In the genomic region with DNA sequence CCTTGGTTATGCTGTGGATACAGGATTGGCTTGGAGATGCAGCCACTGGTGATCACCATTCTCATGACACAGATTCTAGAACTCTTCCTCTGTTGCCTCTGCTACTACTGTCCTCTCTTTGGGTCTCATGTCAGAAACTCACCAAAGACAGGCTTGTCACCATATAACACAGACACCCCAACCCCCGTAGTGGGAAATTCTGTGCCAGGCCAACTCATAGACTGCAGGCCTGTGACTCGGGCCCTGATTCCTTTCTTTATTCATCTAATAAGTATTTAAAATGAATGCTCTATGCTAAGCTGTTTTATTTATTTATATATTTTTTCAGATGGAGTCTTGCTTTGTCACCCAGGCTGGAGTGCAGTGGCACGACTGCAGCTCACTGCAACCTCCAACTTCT, we compare ENCODE assay signal across 20 cellular contexts. TPM values are rescaled to one million over a fixed set of nuclear protein-coding genes. Genes with fewer than 3 reads are reported as not detected.
DNase-seq lines count a peak whose midpoint lies in the region; ATAC-seq and TF ChIP-seq lines count a peak whose summit lies in the region.
"Had no signal": no experiment of that assay in that cellular context is flagged by ENCODE, and none has a peak within 500 bp of the region (broad histone marks: within the 10 kb centered on the region; RNA-seq: fewer than 3 reads in every experiment).

No MANE protein-coding gene starts in this region.

- no peaks in the 10 kb centered on the region for H3K27me3 Mint-ChIP-seq in activated naive CD8-positive, alpha-beta T cell treated with anti-CD3 and anti-CD28 coated beads for 36 hours
- H3K27me3 Mint-ChIP-seq: naive thymus-derived CD4-positive, alpha-beta T cell had no signal

- no peak overlapping the region for H3K4me3 ChIP-seq in AG04449 (ENCODE audit: low read depth, low read length)
- no peak overlapping the region for H3K4me3 ChIP-seq in adipocyte (ENCODE audit: low read length)
- H3K4me3 ChIP-seq: esophagus squamous epithelium, right atrium auricular region, testis had no signal

- H3K27me3 ChIP-seq in adipocyte (replicated peaks; ENCODE audit: control insufficient read depth, insufficient read depth, low read length) = no peaks in the 10 kb centered on the region
- H3K27me3 ChIP-seq: esophagus squamous epithelium, right atrium auricular region, testis had no signal

- no peaks in the 10 kb centered on the region for H3K9me3 Mint-ChIP-seq in activated naive CD8-positive, alpha-beta T cell treated with anti-CD3 and anti-CD28 coated beads for 36 hours

- peak; percentile 29 for DNase-seq in AG04449 (ENCODE audit: low read depth, low spot score)
- DNase-seq in HK-2 (ENCODE audit: unreplicated experiment) = peak; percentile 39
- peak; percentile 45 for DNase-seq in adipocyte (ENCODE audit: low read depth)
- peak; percentile 25 for DNase-seq in fibroblast of peridontal ligament (ENCODE audit: extremely low read depth)
- DNase-seq in activated naive CD8-positive, alpha-beta T cell treated with anti-CD3 and anti-CD28 coated beads for 36 hours = no peak
- DNase-seq: activated CD8-positive, alpha-beta T cell treated with anti-CD3 and anti-CD28 coated beads, Interleukin-2, amount 10 ng/mL, durations not matched to agents 7 days and 5 days; activated T-cell treated with anti-CD3 and anti-CD28 coated beads, Interleukin-2, amount 50 U/mL, for 1 hour; anterior cingulate cortex; effector CD4-positive, alpha-beta T cell; esophagus squamous epithelium; Kasumi-1; naive thymus-derived CD4-positive, alpha-beta T cell; NCI-H524 treated with DMSO at 0.1 percent for 48 hours; testis had no signal

- H3K4me1 ChIP-seq in adipocyte (ENCODE audit: control insufficient read depth, insufficient read depth, low read length) = peaks cover 12% of the 10 kb centered on the region
- H3K4me1 ChIP-seq: esophagus squamous epithelium, right atrium auricular region had no signal

- H3K4me1 Mint-ChIP-seq in activated naive CD8-positive, alpha-beta T cell treated with anti-CD3 and anti-CD28 coated beads for 36 hours = no peaks in the 10 kb centered on the region

- H3K9me3 ChIP-seq in adipocyte (ENCODE audit: control insufficient read depth, low read length) = no peaks in the 10 kb centered on the region
- H3K9me3 ChIP-seq: esophagus squamous epithelium, right atrium auricular region, testis had no signal

- no peak overlapping the region for H3K27ac Mint-ChIP-seq in activated naive CD8-positive, alpha-beta T cell treated with anti-CD3 and anti-CD28 coated beads for 36 hours
- H3K27ac Mint-ChIP-seq: activated CD8-positive, alpha-beta T cell treated with anti-CD3 and anti-CD28 coated beads, Interleukin-2, amount 10 ng/mL, durations not matched to agents 7 days and 5 days; CD14-positive monocyte had no signal

- CTCF ChIA-PET in AG04449 (lab: Yijun Ruan, JAX) = interaction anchor here (1.4 to 1.9 kb wide), 2 partner anchors 9 to 11 kb away, joined by 4 to 5 read pairs; partner anchors contain the start of genes CYB5D2 and ZZEF1

- TF ChIP-seq CTCF in AG04449 (IDR thresholded peaks at IDR 0.05; ENCODE audit: insufficient read depth, low read length, missing control alignments) = no peak

- ATAC-seq in HG03378 (IDR thresholded peaks at IDR 0.05; ENCODE audit: unreplicated experiment) (no peak), HG02798 (IDR thresholded peaks at IDR 0.05; ENCODE audit: poor library complexity, unreplicated experiment) (no peak), GM18870 (IDR thresholded peaks at IDR 0.05; ENCODE audit: unreplicated experiment) (no peak)
- ATAC-seq: activated CD4-positive, CD25-positive, alpha-beta regulatory T cell treated with anti-CD3 and anti-CD28 coated beads, Interleukin-2, amount 50 U/mL, for 24 hours; activated CD8-positive, alpha-beta T cell treated with anti-CD3 and anti-CD28 coated beads, Interleukin-2, amount 10 ng/mL, durations not matched to agents 7 days and 5 days; naive thymus-derived CD4-positive, alpha-beta T cell had no signal

- no peak overlapping the region for H3K9ac ChIP-seq in adipocyte (ENCODE audit: low read length)

- peaks cover 42% of the 10 kb centered on the region for H3K36me3 ChIP-seq in adipocyte (ENCODE audit: control insufficient read depth, insufficient read depth, low read length, severe bottlenecking)

- no peak overlapping the region for H3K4me3 Mint-ChIP-seq in activated naive CD8-positive, alpha-beta T cell treated with anti-CD3 and anti-CD28 coated beads for 36 hours
- H3K4me3 Mint-ChIP-seq: activated CD8-positive, alpha-beta T cell treated with anti-CD3 and anti-CD28 coated beads, Interleukin-2, amount 10 ng/mL, durations not matched to agents 7 days and 5 days; CD14-positive monocyte; naive thymus-derived CD4-positive, alpha-beta T cell had no signal

- peaks cover 4% of the 10 kb centered on the region for H3K36me3 Mint-ChIP-seq in activated naive CD8-positive, alpha-beta T cell treated with anti-CD3 and anti-CD28 coated beads for 36 hours

- POLR2A ChIA-PET in AG04449 (lab: Yijun Ruan, JAX) = interaction anchor here (2.3 kb wide), 1 partner anchor 10 kb away, joined by 9 read pairs; the partner anchor contains the start of genes CYB5D2 and ZZEF1

RNA-seq across cellular contexts. Expression of gene CYB5D2, which starts 9.5 kb away (rescaled TPM):
- total RNA-seq in activated naive CD8-positive, alpha-beta T cell treated with anti-CD3 and anti-CD28 coated beads for 36 hours = 10 to 100 TPM; 11.0 to 11.6 TPM

RNA-seq across cellular contexts. Expression of gene ZZEF1, which starts 9.6 kb away (rescaled TPM):
- total RNA-seq in activated naive CD8-positive, alpha-beta T cell treated with anti-CD3 and anti-CD28 coated beads for 36 hours = 10 to 100 TPM; 23.7 to 27.0 TPM
